In the genomic region with DNA sequence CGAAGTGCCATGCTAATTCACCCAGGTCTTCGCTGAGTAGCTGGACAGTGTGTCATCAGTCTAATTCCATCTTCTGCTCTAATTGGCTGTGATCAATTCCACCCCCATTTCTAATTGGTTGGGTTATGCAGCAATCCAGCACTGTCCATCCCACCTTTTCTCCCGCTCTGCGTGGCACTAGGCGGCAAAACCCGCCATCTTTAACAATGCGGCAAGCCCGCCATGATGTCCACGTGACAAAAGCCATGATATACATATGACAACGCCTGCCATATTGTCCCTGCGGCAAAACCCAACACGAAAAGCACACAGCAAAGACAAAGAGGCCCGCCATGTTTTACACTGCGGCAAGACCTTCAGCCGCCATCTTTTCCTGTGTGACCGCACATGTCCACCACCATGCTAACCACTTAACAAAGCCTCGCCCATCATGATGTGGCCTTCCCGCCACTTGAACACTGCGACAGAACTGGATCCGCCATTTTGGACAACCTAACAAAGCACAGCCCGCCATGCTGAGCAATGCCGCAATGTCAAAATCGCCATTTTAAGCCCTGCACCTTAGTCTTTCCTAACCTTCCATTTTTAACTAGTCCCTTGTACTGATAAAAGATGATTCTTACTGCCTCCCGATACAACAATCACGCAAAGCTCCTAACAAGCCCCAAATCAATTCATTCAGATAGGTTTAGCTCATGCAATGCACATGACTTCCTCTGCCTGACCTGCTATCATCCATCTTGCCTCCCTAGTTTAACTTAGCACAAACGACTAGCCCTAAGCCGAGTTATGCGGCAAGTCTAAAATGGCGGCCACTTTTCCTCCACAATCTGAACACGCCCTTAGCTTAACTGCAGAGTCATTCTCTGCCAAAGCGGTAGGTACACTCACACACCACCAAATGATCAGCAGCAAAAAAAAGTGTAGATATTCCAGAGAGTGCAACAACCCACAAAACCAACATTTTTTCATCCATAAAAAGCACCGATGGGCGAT, we compare ENCODE assay signal across 9 cellular contexts. TPM values are rescaled to one million over a fixed set of nuclear protein-coding genes. Genes with fewer than 3 reads are reported as not detected.
DNase-seq lines count a peak whose midpoint lies in the region; ATAC-seq and TF ChIP-seq lines count a peak whose summit lies in the region.
"Had no signal": no experiment of that assay in that cellular context is flagged by ENCODE, and none has a peak within 500 bp of the region (broad histone marks: within the 10 kb centered on the region; RNA-seq: fewer than 3 reads in every experiment).

No MANE protein-coding gene starts in this region.

- no peaks in the 10 kb centered on the region for H3K36me3 Mint-ChIP-seq in activated CD8-positive, alpha-beta T cell treated with anti-CD3 and anti-CD28 coated beads for 36 hours (ENCODE audit: low read depth)

- H3K4me1 Mint-ChIP-seq in activated CD8-positive, alpha-beta T cell treated with anti-CD3 and anti-CD28 coated beads for 36 hours (ENCODE audit: low read depth), result no peaks in the 10 kb centered on the region

- peaks cover 0 to 6% of the 10 kb centered on the region in 2 experiments for H3K36me3 ChIP-seq in mesenchymal stem cell (ENCODE audit: control insufficient read depth in 1 of 2, insufficient read depth in 2 of 2, low read depth in 1 of 2, low read length in 2 of 2)

- no peak overlapping the region for H3K4me2 ChIP-seq in mesenchymal stem cell (ENCODE audit: low read length, poor library complexity, severe bottlenecking)

- no peaks in the 10 kb centered on the region for H3K4me1 ChIP-seq in mesenchymal stem cell (ENCODE audit: control insufficient read depth, insufficient read depth, low read depth, low read length)

- no peak overlapping the region for H2BK12ac ChIP-seq in mesenchymal stem cell (ENCODE audit: low read length in 2 of 2)

- H3K9me3 Mint-ChIP-seq in activated CD8-positive, alpha-beta T cell treated with anti-CD3 and anti-CD28 coated beads for 36 hours, result no peaks in the 10 kb centered on the region

- H3K27ac ChIP-seq in mesenchymal stem cell (ENCODE audit: low read length, poor library complexity, severe bottlenecking), result no peak overlapping the region

- no peak overlapping the region for H2AK5ac ChIP-seq in mesenchymal stem cell (ENCODE audit: low read length, severe bottlenecking)

- H3K4me3 ChIP-seq in mesenchymal stem cell (ENCODE audit: insufficient read depth in 1 of 2, low read depth in 1 of 2, low read length in 2 of 2), result peak overlapping the region in 1 of 2 experiments; percentile 85

- no peak overlapping the region for H2BK120ac ChIP-seq in mesenchymal stem cell (ENCODE audit: low read depth, low read length)

- H3K27me3 Mint-ChIP-seq in activated CD8-positive, alpha-beta T cell treated with anti-CD3 and anti-CD28 coated beads for 36 hours, result no peaks in the 10 kb centered on the region
- H3K27me3 Mint-ChIP-seq: naive thymus-derived CD8-positive, alpha-beta T cell had no signal

- peak; percentile 100 for DNase-seq in DMS 273 (lab: John Stamatoyannopoulos, UW; ENCODE audit: unreplicated experiment)
- peak; percentile 66 for DNase-seq in activated CD8-positive, alpha-beta memory T cell treated with anti-CD3 and anti-CD28 coated beads, Interleukin-2, amount 50 U/mL, for 4 hours
- no peak for DNase-seq in mesenchymal stem cell
- DNase-seq in mesenteric fat pad (ENCODE audit: low spot score), result no peak
- no peak for DNase-seq in KBM-7
- DNase-seq in activated CD8-positive, alpha-beta T cell treated with anti-CD3 and anti-CD28 coated beads for 36 hours, result no peak

- H3K18ac ChIP-seq in mesenchymal stem cell (ENCODE audit: low read depth in 1 of 2, low read length in 2 of 2), result no peak overlapping the region

- H3K79me1 ChIP-seq in mesenchymal stem cell (replicated peaks; ENCODE audit: low read length, poor library complexity, severe bottlenecking), result no peaks in the 10 kb centered on the region

- no peak overlapping the region for H2BK5ac ChIP-seq in mesenchymal stem cell (ENCODE audit: low read depth, low read length, poor library complexity, severe bottlenecking)

- no peak overlapping the region for H3K4me3 Mint-ChIP-seq in activated CD8-positive, alpha-beta T cell treated with anti-CD3 and anti-CD28 coated beads for 36 hours

- H4K8ac ChIP-seq in mesenchymal stem cell (ENCODE audit: low read length), result no peak overlapping the region

- H2AFZ ChIP-seq in mesenchymal stem cell (ENCODE audit: low read depth, low read length), result no peak overlapping the region

- intact Hi-C loops in activated CD8-positive, alpha-beta T cell treated with anti-CD3 and anti-CD28 coated beads for 36 hours (cut with micrococcal nuclease), result no loop called here

- WGBS in mesenchymal stem cell, result 96% methylated on average over 33 of the region's 33 CpGs

- H3K27me3 ChIP-seq in mesenchymal stem cell (ENCODE audit: control insufficient read depth in 1 of 2, insufficient read depth in 1 of 2, low read length in 2 of 2), result peaks cover 0 to 4% of the 10 kb centered on the region in 2 experiments

- CTCF ChIA-PET in activated CD8-positive, alpha-beta T cell treated with anti-CD3 and anti-CD28 coated beads for 36 hours (lab: Charles Lee), result no interaction called here

- POLR2A ChIA-PET in activated CD8-positive, alpha-beta T cell treated with anti-CD3 and anti-CD28 coated beads for 36 hours (lab: Charles Lee), result no interaction called here

- no peaks in the 10 kb centered on the region for H3K9me3 ChIP-seq in mesenchymal stem cell (ENCODE audit: control insufficient read depth, low read length)

- no peak for TF ChIP-seq CTCF in activated CD8-positive, alpha-beta T cell treated with anti-CD3 and anti-CD28 coated beads for 36 hours (IDR thresholded peaks at IDR 0.05)

- no peak overlapping the region for H3K4ac ChIP-seq in mesenchymal stem cell (ENCODE audit: low read depth in 1 of 2, low read length in 2 of 2)

- H3K23ac ChIP-seq in mesenchymal stem cell (ENCODE audit: low read length in 2 of 2), result no peak overlapping the region

- in situ Hi-C loops in KBM-7 (cut with MboI; ENCODE audit: low pct_unique_long_range_greater_than_20kb, low sequenced_read_pairs), result loop anchor here (25.0 kb wide), 2 partner anchors 286 to 486 kb away; no protein-coding TSS in a partner anchor

- no peak overlapping the region for H2BK15ac ChIP-seq in mesenchymal stem cell (ENCODE audit: low read depth, poor library complexity, severe bottlenecking)

- no peak overlapping the region for H3K27ac Mint-ChIP-seq in activated CD8-positive, alpha-beta T cell treated with anti-CD3 and anti-CD28 coated beads for 36 hours

- no peak overlapping the region for H3K14ac ChIP-seq in mesenchymal stem cell (ENCODE audit: low read length in 2 of 2)

- ATAC-seq in HG02571 (IDR thresholded peaks at IDR 0.05; ENCODE audit: unreplicated experiment) (peak; percentile 73), GM18519 (IDR thresholded peaks at IDR 0.05; ENCODE audit: low FRiP score, unreplicated experiment) (no peak)
- ATAC-seq in activated CD8-positive, alpha-beta T cell treated with anti-CD3 and anti-CD28 coated beads for 36 hours, result no peak
- ATAC-seq: naive thymus-derived CD8-positive, alpha-beta T cell had no signal

- H4K91ac ChIP-seq in mesenchymal stem cell (ENCODE audit: low read length), result no peak overlapping the region

- peak overlapping the region; percentile 97 for H3K9ac ChIP-seq in mesenchymal stem cell (ENCODE audit: low read length)

RNA-seq across cellular contexts. Expression of a gene that starts 1.2 kb away (rescaled TPM):
- not detected for polyA plus RNA-seq in mesenchymal stem cell (2013, experiment 1 of 2)
- not detected for polyA plus RNA-seq in mesenchymal stem cell (2013, experiment 2 of 2)
- 188 TPM for total RNA-seq in mesenteric fat pad
- total RNA-seq in activated CD8-positive, alpha-beta T cell treated with anti-CD3 and anti-CD28 coated beads for 36 hours, result not detected
- total RNA-seq: naive thymus-derived CD8-positive, alpha-beta T cell had no signal

Comparison
In these comparisons a context has a peak if more than half of its experiments do, and no peak if none do; other contexts are left out.
1. DNase-seq: peak in DMS 273 (single experiment) and activated CD8-positive, alpha-beta memory T cell treated with anti-CD3 and anti-CD28 coated beads, Interleukin-2, amount 50 U/mL, for 4 hours (single experiment); none in mesenchymal stem cell (single experiment), mesenteric fat pad (single experiment), KBM-7 (single experiment) and activated CD8-positive, alpha-beta T cell treated with anti-CD3 and anti-CD28 coated beads for 36 hours (single experiment).